ENCODE assay signal across 8 cellular contexts in the genomic region with DNA sequence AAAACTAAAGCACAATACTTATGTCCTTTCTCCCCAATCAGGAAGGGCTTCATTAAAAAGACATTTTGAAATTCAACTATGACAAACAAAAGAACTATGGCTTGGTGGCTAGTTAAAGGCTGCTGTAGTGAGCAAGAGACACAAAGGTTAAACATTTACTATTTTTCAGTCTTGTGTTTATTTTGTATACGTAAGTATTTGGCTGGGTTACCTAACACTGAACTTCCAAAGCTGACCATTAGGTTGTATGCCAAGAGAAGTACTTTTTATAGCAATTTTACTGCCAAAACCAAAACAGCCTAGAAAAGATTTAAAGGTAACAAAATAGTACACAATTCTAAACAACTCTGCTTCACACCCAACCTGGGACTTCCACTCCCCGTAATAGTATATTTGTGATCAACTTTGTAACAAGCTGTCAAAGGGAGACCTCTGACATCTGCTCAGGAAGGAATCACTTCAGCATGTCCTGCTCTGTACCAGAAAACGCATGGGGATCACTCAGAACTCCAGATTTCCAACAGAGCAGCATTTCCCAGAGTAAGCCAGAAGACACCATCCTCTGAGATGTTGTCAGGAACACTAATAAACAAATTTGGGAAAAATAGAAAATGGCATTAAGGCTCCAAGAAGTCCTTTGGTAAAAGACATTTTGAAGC.
DNase-seq lines count a peak whose midpoint lies in the region; ATAC-seq, FAIRE-seq and TF ChIP-seq lines count a peak whose summit lies in the region.
"Not testable (repeated sequence)": the region's sequence is repeated elsewhere in the genome, so short reads cannot be mapped to it uniquely, and the experiment has no call there.

No MANE protein-coding gene starts in this region.

- 32% methylated on average over 3 of the region's 3 CpGs for WGBS in hepatocyte (ENCODE audit: low lambda C conversion rate, missing lambda C conversion rate)
- WGBS in right lobe of liver (ENCODE audit: insufficient coverage, low coverage, low lambda C conversion rate, missing lambda C conversion rate) = 31% methylated on average over 3 of the region's 3 CpGs
- WGBS in small intestine, 3 donors = 50 to 61% (median 51%) methylated on average over 3 of the region's 3 CpGs

- POLR2A ChIA-PET in AG04450 (lab: Yijun Ruan, JAX) = not testable (repeated sequence)

- CTCF ChIA-PET in AG04450 (lab: Charles Lee) = interaction anchor here (0.6 kb wide), 1 partner anchor 39 kb away, joined by 3 read pairs; no protein-coding TSS in a partner anchor

- not testable (repeated sequence) for H3K9me2 ChIP-seq in hepatocyte (replicated peaks; ENCODE audit: insufficient read depth)

- not testable (repeated sequence) for TF ChIP-seq POLR2A in right lobe of liver (IDR thresholded peaks at IDR 0.05)

- intact Hi-C loops in right lobe of liver (cut with DNase I) = not testable (repeated sequence)

- H4K20me1 ChIP-seq in hepatocyte (ENCODE audit: insufficient read depth, poor library complexity, severe bottlenecking) = not testable (repeated sequence)

- H3K4me1 ChIP-seq in hepatocyte (ENCODE audit: insufficient read depth); right lobe of liver; small intestine (ENCODE audit: control insufficient read depth in 2 of 2, insufficient read depth in 1 of 2, low read depth in 1 of 2, low read length in 1 of 2): not testable (repeated sequence)

- not testable (repeated sequence) for H3K79me2 ChIP-seq in hepatocyte

- not testable (repeated sequence) for TF ChIP-seq CTCF in AG04450 (IDR thresholded peaks at IDR 0.05; ENCODE audit: low read depth, low read length); epithelial cell of proximal tubule (conservative IDR thresholded peaks at IDR 0.05; ENCODE audit: low read depth, low read length); hepatocyte (IDR thresholded peaks at IDR 0.05; ENCODE audit: poor library complexity)
- TF ChIP-seq CTCF in right lobe of liver (IDR thresholded peaks at IDR 0.05) = peak in 2 of 4 donors; percentile 10 to 54

- peak overlapping the region; percentile 38 for H3K4me2 ChIP-seq in hepatocyte

- H3K4me3 ChIP-seq in AG04450 (ENCODE audit: low read depth, low read length); epithelial cell of proximal tubule (ENCODE audit: low read depth, low read length); hepatocyte; right lobe of liver; small intestine (ENCODE audit: low read depth in 1 of 2, low read length in 2 of 2): not testable (repeated sequence)

- DNase-seq in AG04450 (ENCODE audit: low read depth, low spot score) (peak; percentile 27), EL (peak; percentile 31), LoVo (ENCODE audit: low spot score) (peak; percentile 69), amniotic epithelial cell (ENCODE audit: low read depth) (peak; percentile 43), epithelial cell of proximal tubule (ENCODE audit: low read depth) (peak; percentile 56), hepatocyte (ENCODE audit: low spot score) (peak; percentile 26), small intestine (peak; percentile 3)
- DNase-seq in right lobe of liver = not testable (repeated sequence)

- H3K36me3 ChIP-seq in hepatocyte (replicated peaks; ENCODE audit: insufficient read depth, low read depth); right lobe of liver; small intestine (ENCODE audit: control insufficient read depth in 2 of 2, insufficient read depth in 2 of 2, low read length in 2 of 2): not testable (repeated sequence)

- not testable (repeated sequence) for H3K27me3 ChIP-seq in AG04450 (ENCODE audit: control insufficient read depth, insufficient read depth, low read length); hepatocyte; right lobe of liver; small intestine (ENCODE audit: control insufficient read depth in 2 of 2, insufficient read depth in 2 of 2, low read length in 2 of 2)

- peak; percentile 84 to 93 (median 87) for ATAC-seq in right lobe of liver

- not testable (repeated sequence) for H3K9me3 ChIP-seq in AG04450 (ENCODE audit: control insufficient read depth, insufficient read depth, low read length); hepatocyte (ENCODE audit: low read depth); right lobe of liver; small intestine (ENCODE audit: control insufficient read depth, low read depth)

- H3K27ac ChIP-seq in AG04450 (ENCODE audit: low read depth, low read length); small intestine (ENCODE audit: low read depth in 1 of 2, low read length in 1 of 2): not testable (repeated sequence)
- H3K27ac ChIP-seq in hepatocyte (peak overlapping the region; percentile 76), right lobe of liver (peak overlapping the region in 2 of 3 donors; percentile 78 to 85)

- H2AFZ ChIP-seq in hepatocyte = not testable (repeated sequence)

- not testable (repeated sequence) for FAIRE-seq in small intestine (lab: Jason Lieb, UNC)
